10 cellular contexts compared by ENCODE assay signal in genomic region chr4:2860391-2861348, GRCh38. TPM values are rescaled to one million over a fixed set of nuclear protein-coding genes. Genes with fewer than 3 reads are reported as not detected.
DNase-seq lines count a peak whose midpoint lies in the region; ATAC-seq, FAIRE-seq and TF ChIP-seq lines count a peak whose summit lies in the region.
"Had no signal": no experiment of that assay in that cellular context is flagged by ENCODE, and none has a peak within 500 bp of the region (broad histone marks: within the 10 kb centered on the region; RNA-seq: fewer than 3 reads in every experiment).

No MANE protein-coding gene starts in this region.

- intact Hi-C loops in right lobe of liver (cut with DNase I) = no loop called here
- intact Hi-C loops in posterior cingulate gyrus (cut with DNase I) = no loop called here
- intact Hi-C loops in activated CD4-positive, alpha-beta T cell treated with anti-CD3 and anti-CD28 coated beads, Interleukin-2, amount 10 ng/mL, durations not matched to agents 24 days and 14 days (cut with micrococcal nuclease) = no loop called here

- H3K9me3 ChIP-seq in right lobe of liver (no peaks in the 10 kb centered on the region), subcutaneous abdominal adipose tissue (ENCODE audit: control insufficient read depth in 5 of 5, low read length in 5 of 5) (no peaks in the 10 kb centered on the region)

- H3K4me1 ChIP-seq in right lobe of liver (peaks cover 0 to 62% (median 26%) of the 10 kb centered on the region in 4 donors), subcutaneous abdominal adipose tissue (ENCODE audit: control insufficient read depth in 5 of 5, insufficient read depth in 5 of 5, low read length in 5 of 5) (peaks cover 7 to 72% (median 60%) of the 10 kb centered on the region in 5 donors)

- H3K27me3 ChIP-seq in bronchial epithelial cell (ENCODE audit: control insufficient read depth, insufficient read depth, low read length) (no peaks in the 10 kb centered on the region), right lobe of liver (no peaks in the 10 kb centered on the region), subcutaneous abdominal adipose tissue (ENCODE audit: control insufficient read depth in 5 of 5, insufficient read depth in 4 of 5, low read length in 5 of 5) (no peaks in the 10 kb centered on the region)

- H3K36me3 ChIP-seq in bronchial epithelial cell (ENCODE audit: control insufficient read depth, insufficient read depth, low read length) (no peaks in the 10 kb centered on the region), right lobe of liver (no peaks in the 10 kb centered on the region), subcutaneous abdominal adipose tissue (ENCODE audit: control insufficient read depth in 5 of 5, insufficient read depth in 5 of 5, low read length in 5 of 5) (no peaks in the 10 kb centered on the region)

- H3K36me3 Mint-ChIP-seq in activated CD4-positive, alpha-beta T cell treated with anti-CD3 and anti-CD28 coated beads, Interleukin-2, amount 10 ng/mL, durations not matched to agents 24 days and 14 days (ENCODE audit: low read depth) = peaks cover 16% of the 10 kb centered on the region

- TF ChIP-seq POLR2A in right lobe of liver (IDR thresholded peaks at IDR 0.05) = no peak

- H3K4me3 ChIP-seq in bronchial epithelial cell (ENCODE audit: low read depth, low read length) (no peak overlapping the region), right lobe of liver (no peak overlapping the region), subcutaneous abdominal adipose tissue (ENCODE audit: low read depth in 1 of 5, low read length in 5 of 5) (no peak overlapping the region)

- H3K9ac ChIP-seq in subcutaneous abdominal adipose tissue (ENCODE audit: low read length in 5 of 5) = peak overlapping the region in 1 of 5 donors; percentile 25

- DNase-seq in NCI-H526 treated with DMSO at 0.1 percent for 48 hours (lab: John Stamatoyannopoulos, UW) (peak; percentile 59), bronchial epithelial cell (ENCODE audit: low read depth) (peak; percentile 31), right lobe of liver (peak in 1 of 3 donors; percentile 27), posterior cingulate gyrus (no peak), SK-N-DZ (ENCODE audit: low spot score) (no peak)
- no peak for DNase-seq in activated CD4-positive, alpha-beta T cell treated with anti-CD3 and anti-CD28 coated beads, Interleukin-2, amount 10 ng/mL, durations not matched to agents 24 days and 14 days
- DNase-seq: NCI-H1694 had no signal

- H3K9me3 Mint-ChIP-seq in activated CD4-positive, alpha-beta T cell treated with anti-CD3 and anti-CD28 coated beads, Interleukin-2, amount 10 ng/mL, durations not matched to agents 24 days and 14 days = no peaks in the 10 kb centered on the region

- H3K27ac Mint-ChIP-seq in activated CD4-positive, alpha-beta T cell treated with anti-CD3 and anti-CD28 coated beads, Interleukin-2, amount 10 ng/mL, durations not matched to agents 24 days and 14 days = no peak overlapping the region

- H3K27me3 Mint-ChIP-seq in activated CD4-positive, alpha-beta T cell treated with anti-CD3 and anti-CD28 coated beads, Interleukin-2, amount 10 ng/mL, durations not matched to agents 24 days and 14 days = no peaks in the 10 kb centered on the region

- no peak for TF ChIP-seq CTCF in bronchial epithelial cell (IDR thresholded peaks at IDR 0.05; ENCODE audit: insufficient read depth, low read length, severe bottlenecking)
- TF ChIP-seq CTCF in right lobe of liver (IDR thresholded peaks at IDR 0.05) = no peak

- H3K27ac ChIP-seq in right lobe of liver (peak overlapping the region; percentile 16 to 45 (median 17)), subcutaneous abdominal adipose tissue (ENCODE audit: low read depth, low read length) (peak overlapping the region; percentile 19)

- ATAC-seq in right lobe of liver = peak; percentile 38 to 68 (median 51)
- no peak for ATAC-seq in GM18858 (IDR thresholded peaks at IDR 0.05; ENCODE audit: unreplicated experiment)

- 81% methylated on average over 6 of the region's 6 CpGs for WGBS in right lobe of liver (ENCODE audit: insufficient coverage, low coverage, low lambda C conversion rate, missing lambda C conversion rate)

- FAIRE-seq in bronchial epithelial cell (lab: Jason Lieb, UNC) = peak; percentile 7
- FAIRE-seq: endometrium had no signal

- H3K4me3 Mint-ChIP-seq in activated CD4-positive, alpha-beta T cell treated with anti-CD3 and anti-CD28 coated beads, Interleukin-2, amount 10 ng/mL, durations not matched to agents 24 days and 14 days = no peak overlapping the region

- H3K4me1 Mint-ChIP-seq in activated CD4-positive, alpha-beta T cell treated with anti-CD3 and anti-CD28 coated beads, Interleukin-2, amount 10 ng/mL, durations not matched to agents 24 days and 14 days = peaks cover 51% of the 10 kb centered on the region

RNA-seq across cellular contexts. Expression of gene ADD1, which starts 17.0 kb away (rescaled TPM):
- total RNA-seq in bronchial epithelial cell = 71.9 and 113 TPM in 2 replicates
- total RNA-seq in right lobe of liver = 100 to 1,000 TPM in 3 of 6 experiments, 10 to 100 TPM in 3; 94.4 to 120 (median 103) TPM
- total RNA-seq in activated CD4-positive, alpha-beta T cell treated with anti-CD3 and anti-CD28 coated beads, Interleukin-2, amount 10 ng/mL, durations not matched to agents 24 days and 14 days = 187 and 198 TPM in 2 replicates
- polyA plus RNA-seq in SK-N-DZ (2014; cell fraction: cytosol; rRNA removed) = 101 and 103 TPM in 2 replicates
- polyA plus RNA-seq in SK-N-DZ (2014; cell fraction: nucleus; rRNA removed) = 125 and 189 TPM in 2 replicates

Comparison
In these comparisons a context has a peak if more than half of its experiments do, and no peak if none do; other contexts are left out.
1. DNase-seq: peak in NCI-H526 treated with DMSO at 0.1 percent for 48 hours (single experiment) and bronchial epithelial cell (single experiment); none in posterior cingulate gyrus (0 of 10), activated CD4-positive, alpha-beta T cell treated with anti-CD3 and anti-CD28 coated beads, Interleukin-2, amount 10 ng/mL, durations not matched to agents 24 days and 14 days (single experiment) and SK-N-DZ (single experiment).